ENCODE assay signal across 12 cellular contexts in genomic region chr1:24318238-24318987, GRCh38. TPM values are rescaled to one million over a fixed set of nuclear protein-coding genes. Genes with fewer than 3 reads are reported as not detected.
A peak's percentile ranks its signal among the peaks of the same experiment; 100 is the strongest.
DNase-seq lines count a peak whose midpoint lies in the region; FAIRE-seq and TF ChIP-seq lines count a peak whose summit lies in the region.
"Had no signal": no experiment of that assay in that cellular context is flagged by ENCODE, and none has a peak within 500 bp of the region (broad histone marks: within the 10 kb centered on the region; RNA-seq: fewer than 3 reads in every experiment).

No MANE protein-coding gene starts in this region.

- H4K5ac ChIP-seq in mesendoderm (ENCODE audit: low read length), result no peak overlapping the region

- WGBS in mesendoderm (ENCODE audit: extremely low coverage, insufficient coverage, low lambda C conversion rate), result no CpG with 5 or more reads among the region's 5 CpGs

- H3K27me3 ChIP-seq in MG63 (peaks cover 4% of the 10 kb centered on the region; the same call in 1 of the 2 replicates), bronchial epithelial cell (ENCODE audit: control insufficient read depth, insufficient read depth, low read length) (no peaks in the 10 kb centered on the region), mesendoderm (ENCODE audit: insufficient read depth, low read length, poor library complexity) (no peaks in the 10 kb centered on the region), WERI-Rb-1 (ENCODE audit: insufficient read depth, low read depth, severe bottlenecking) (no peaks in the 10 kb centered on the region)
- H3K27me3 ChIP-seq: right atrium auricular region had no signal

- no peaks in the 10 kb centered on the region for H3K36me3 Mint-ChIP-seq in immature natural killer cell

- no peak overlapping the region for H3K27ac Mint-ChIP-seq in immature natural killer cell

- H3K4me3 ChIP-seq in MG63, result no peak overlapping the region
- no peak overlapping the region for H3K4me3 ChIP-seq in bronchial epithelial cell (ENCODE audit: low read depth, low read length)
- no peak overlapping the region for H3K4me3 ChIP-seq in mesendoderm (ENCODE audit: low read length)
- no peak overlapping the region for H3K4me3 ChIP-seq in WERI-Rb-1 (ENCODE audit: low read depth, low read length)
- no peak overlapping the region for H3K4me3 ChIP-seq in coronary artery
- H3K4me3 ChIP-seq: right atrium auricular region, tibial nerve had no signal

- H3K36me3 ChIP-seq in MG63 (no peaks in the 10 kb centered on the region), bronchial epithelial cell (ENCODE audit: control insufficient read depth, insufficient read depth, low read length) (no peaks in the 10 kb centered on the region), mesendoderm (ENCODE audit: control insufficient read depth, insufficient read depth, low read length) (no peaks in the 10 kb centered on the region), WERI-Rb-1 (no peaks in the 10 kb centered on the region)
- H3K36me3 ChIP-seq: right atrium auricular region, tibial nerve had no signal

- H3K9me3 ChIP-seq in MG63 (no peaks in the 10 kb centered on the region), WERI-Rb-1 (ENCODE audit: severe bottlenecking) (no peaks in the 10 kb centered on the region)
- H3K9me3 ChIP-seq: right atrium auricular region, tibial nerve had no signal

- no peak overlapping the region for H2BK15ac ChIP-seq in mesendoderm (replicated peaks; ENCODE audit: low read depth)

- no peak overlapping the region for H3K18ac ChIP-seq in mesendoderm (ENCODE audit: low read length)

- H3K4me1 ChIP-seq in mesendoderm (ENCODE audit: control insufficient read depth, low read depth, low read length), result peaks cover 15% of the 10 kb centered on the region

- peaks cover 42 to 48% of the 10 kb centered on the region in 2 donors for H3K4me1 Mint-ChIP-seq in immature natural killer cell

- no peak overlapping the region for H3K4ac ChIP-seq in mesendoderm (ENCODE audit: low read depth, low read length)

- H3K27ac ChIP-seq in mesendoderm (ENCODE audit: low read depth, low read length), result no peak overlapping the region
- H3K27ac ChIP-seq in WERI-Rb-1, result no peak overlapping the region
- H3K27ac ChIP-seq in coronary artery, result no peak overlapping the region
- H3K27ac ChIP-seq: right atrium auricular region, tibial nerve had no signal

- H3K4me2 ChIP-seq in mesendoderm (ENCODE audit: low read length), result no peak overlapping the region

- no peak overlapping the region for H2AK5ac ChIP-seq in mesendoderm (ENCODE audit: low read length)

- H3K79me2 ChIP-seq in mesendoderm (ENCODE audit: control insufficient read depth, insufficient read depth, low read length), result no peaks in the 10 kb centered on the region

- H2BK120ac ChIP-seq in mesendoderm (ENCODE audit: low read depth, low read length), result no peak overlapping the region

- peak; percentile 23 for DNase-seq in Ammon's horn (ENCODE audit: low spot score)
- peak; percentile 41 for DNase-seq in MG63
- peak; percentile 69 for DNase-seq in bronchial epithelial cell (ENCODE audit: low read depth)
- no peak for DNase-seq in mesendoderm
- DNase-seq in immature natural killer cell, result no peak
- DNase-seq in WERI-Rb-1, result no peak
- DNase-seq in coronary artery (ENCODE audit: low spot score), result no peak
- DNase-seq in GM10266 (ENCODE audit: extremely low spot score), result no peak
- DNase-seq: effector memory CD4-positive, alpha-beta T cell had no signal

- no peak overlapping the region for H4K8ac ChIP-seq in mesendoderm (ENCODE audit: low read depth, low read length)

- peak overlapping the region; percentile 18 for H3K56ac ChIP-seq in mesendoderm (ENCODE audit: low read length)

- no peak overlapping the region for H3K9ac ChIP-seq in mesendoderm (ENCODE audit: low read length)

- TF ChIP-seq CTCF in bronchial epithelial cell (IDR thresholded peaks at IDR 0.05; ENCODE audit: insufficient read depth, low read length, severe bottlenecking) (no peak), WERI-Rb-1 (IDR thresholded peaks at IDR 0.05; ENCODE audit: low read depth, low read length) (no peak), coronary artery (IDR thresholded peaks at IDR 0.05) (no peak), GM10266 (IDR thresholded peaks at IDR 0.05; ENCODE audit: control insufficient read depth, insufficient read depth, low read depth, missing control alignments) (no peak)

- H3K4me3 Mint-ChIP-seq in immature natural killer cell, result peak overlapping the region in 1 of 5 donors; percentile 13

- H3K27me3 Mint-ChIP-seq in immature natural killer cell (ENCODE audit: low read depth in 3 of 3), result peaks cover 20 to 45% (median 41%) of the 10 kb centered on the region in 3 donors

- H3K23ac ChIP-seq in mesendoderm (ENCODE audit: low read length), result no peak overlapping the region

- peaks cover 0 to 2% (median 0%) of the 10 kb centered on the region in 6 donors for H3K9me3 Mint-ChIP-seq in immature natural killer cell

- H2BK5ac ChIP-seq in mesendoderm (ENCODE audit: low read length), result no peak overlapping the region

- no peaks in the 10 kb centered on the region for H3K79me1 ChIP-seq in mesendoderm (ENCODE audit: low read length)

- FAIRE-seq in bronchial epithelial cell (lab: Jason Lieb, UNC), result no peak
- FAIRE-seq: GM12892 had no signal

RNA-seq across cellular contexts. Expression of gene GRHL3, which starts 0.7 kb away (rescaled TPM):
- not detected in 2 replicates for total RNA-seq in MG63 (2014; rRNA removed; shearing (Covaris generic); ENCODE audit: low replicate concordance)
- total RNA-seq in bronchial epithelial cell, result 20.5 and 49.8 TPM in 2 replicates
- 0.86 TPM for polyA plus RNA-seq in mesendoderm (2013, experiment 1 of 2)
- 0.97 TPM for polyA plus RNA-seq in mesendoderm (2013, experiment 2 of 2)
- not detected for polyA plus RNA-seq in immature natural killer cell
- total RNA-seq: tibial nerve had no signal

Comparison
In these comparisons a context has a peak if more than half of its experiments do, and no peak if none do; other contexts are left out.
1. DNase-seq: peak in Ammon's horn (single experiment), MG63 (single experiment) and bronchial epithelial cell (single experiment); none in mesendoderm (single experiment), immature natural killer cell (0 of 3), WERI-Rb-1 (single experiment), coronary artery (single experiment) and GM10266 (single experiment).
2. RNA of gene GRHL3, which starts 0.7 kb away (total RNA-seq): 20.5 to 49.8 TPM in bronchial epithelial cell; not detected in MG63; every median in the first group is over 10 times any median in the second.